Comparison of ENCODE assay signal across 25 cellular contexts in the genomic region with DNA sequence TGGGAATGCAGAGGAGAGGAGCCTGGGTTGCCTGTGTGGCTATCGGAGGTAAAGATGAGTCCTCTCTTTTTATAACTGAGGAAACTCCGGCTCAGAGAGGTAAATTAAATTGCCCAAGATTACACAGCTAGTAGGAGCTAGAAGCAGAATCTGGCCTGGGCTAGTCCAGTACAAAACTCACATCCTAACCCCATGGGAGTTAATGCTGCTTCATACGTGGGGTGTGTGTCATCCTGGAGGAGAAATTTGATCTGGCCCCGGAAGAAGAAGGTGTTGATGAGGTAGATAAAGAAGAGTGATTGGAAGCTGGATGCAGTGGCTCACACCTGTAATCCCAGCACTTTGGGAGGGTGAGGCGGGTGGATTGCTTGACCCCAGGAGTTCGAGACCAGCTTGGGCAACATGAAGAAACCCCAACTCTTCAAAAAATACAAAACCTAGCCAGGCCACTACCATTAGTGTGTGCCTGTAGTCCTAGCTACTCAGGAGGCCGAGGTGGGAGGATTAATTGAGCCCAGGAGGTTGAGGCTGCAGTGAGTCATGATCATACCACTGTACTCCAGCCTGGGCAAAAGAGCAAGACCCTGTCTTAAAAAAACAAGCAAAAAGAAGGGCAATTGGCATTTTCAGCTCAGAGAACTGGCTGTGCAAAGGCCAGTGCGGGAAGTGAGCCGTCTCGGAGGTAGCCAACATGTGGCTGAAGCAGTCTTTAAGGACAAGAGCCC. TPM values are rescaled to one million over a fixed set of nuclear protein-coding genes. Genes with fewer than 3 reads are reported as not detected.
A peak's percentile ranks its signal among the peaks of the same experiment; 100 is the strongest.
DNase-seq lines count a peak whose midpoint lies in the region; ATAC-seq and TF ChIP-seq lines count a peak whose summit lies in the region.
"Had no signal": no experiment of that assay in that cellular context is flagged by ENCODE, and none has a peak within 500 bp of the region (broad histone marks: within the 10 kb centered on the region; RNA-seq: fewer than 3 reads in every experiment).

No MANE protein-coding gene starts in this region.

- no peak overlapping the region; a peak in 1 of 4 replicates for H4K8ac ChIP-seq in IMR-90 (ENCODE audit: low read depth in 2 of 2, low read length in 2 of 2)

- peaks cover 19% of the 10 kb centered on the region for H3K4me1 ChIP-seq in IMR-90 (ENCODE audit: control insufficient read depth, insufficient read depth, low read length)
- H3K4me1 ChIP-seq in liver (ENCODE audit: control insufficient read depth in 4 of 4, insufficient read depth in 4 of 4, low read length in 3 of 4) = peaks cover 15 to 71% (median 56%) of the 10 kb centered on the region in 4 donors
- H3K4me1 ChIP-seq in thoracic aorta (ENCODE audit: control insufficient read depth in 1 of 2, low read depth in 2 of 2) = peaks cover 26 to 53% of the 10 kb centered on the region in 2 donors
- H3K4me1 ChIP-seq: pancreas, Peyer's patch had no signal

- H3K27ac ChIP-seq in IMR-90 (ENCODE audit: insufficient read depth, low read length) (peak overlapping the region; percentile 13; the same call in 1 of the 2 replicates), cingulate gyrus (ENCODE audit: low read depth, low read length) (peak overlapping the region; percentile 23), liver (ENCODE audit: low read depth in 1 of 2, low read length in 2 of 2) (peak overlapping the region; percentile 52 to 61), thoracic aorta (peak overlapping the region; percentile 46 to 50)
- H3K27ac ChIP-seq: brain microvascular endothelial cell, epithelial cell of prostate, gastrocnemius medialis, KMS-11, pancreas, Peyer's patch, SJSA1 had no signal

- H3K36me3 ChIP-seq in IMR-90 (ENCODE audit: control insufficient read depth, insufficient read depth, low read length) (peaks cover 11% of the 10 kb centered on the region), liver (ENCODE audit: control insufficient read depth in 4 of 4, insufficient read depth in 3 of 4, low read depth in 1 of 4, low read length in 3 of 4) (no peaks in the 10 kb centered on the region), thoracic aorta (no peaks in the 10 kb centered on the region)
- H3K36me3 ChIP-seq: brain microvascular endothelial cell, gastrocnemius medialis, pancreas, Peyer's patch had no signal

- H4K91ac ChIP-seq in IMR-90 (ENCODE audit: insufficient read depth, low read depth, low read length) = no peak overlapping the region

- no peak for DNase-seq in IMR-90
- DNase-seq in thoracic aorta (ENCODE audit: low spot score) = no peak
- DNase-seq in Calu3 = no peak
- DNase-seq in left colon = no peak
- DNase-seq: activated CD4-positive, alpha-beta T cell treated with anti-CD3 and anti-CD28 coated beads, Interleukin-2, amount 50 U/mL, for 1 hour; activated naive CD8-positive, alpha-beta T cell treated with anti-CD3 and anti-CD28 coated beads, Interleukin-2, amount 10 ng/mL, durations not matched to agents 7 days and 5 days; AML-193; brain microvascular endothelial cell; gastrocnemius medialis; kidney glomerular epithelial cell; NCI-H1694 treated with DMSO at 0.1 percent for 48 hours; NCI-H226; pancreas; Peyer's patch; stimulated activated CD4-positive, alpha-beta T cell treated with anti-CD3 and anti-CD28 coated beads, Interleukin-1b, Interleukin-23, amount 100 ng/mL, for 48 hours; stimulated activated naive B cell treated with anti-CD40 and anti-IgM and Interleukin-4, amounts not matched to agents 10 μg/mL and 1 μg/mL and 100 μg/mL, for 72 hours had no signal

- in situ Hi-C loops in IMR-90 (cut with MboI; ENCODE audit: low sequenced_read_pairs) = no loop called here

- H3K9me3 Mint-ChIP-seq in Calu3 (ENCODE audit: low read depth, unreplicated experiment) = no peaks in the 10 kb centered on the region
- H3K9me3 Mint-ChIP-seq: T-helper 1 cell treated with Interleukin-12 subunit alpha and Interleukin-12 subunit beta and Interleukin-4 antibody, amounts not matched to agents 30 μg/mL and 1 μg/mL, for 36 hours had no signal

- H3K27me3 ChIP-seq in IMR-90 (ENCODE audit: control insufficient read depth, insufficient read depth, low read length) = no peaks in the 10 kb centered on the region
- H3K27me3 ChIP-seq in liver (ENCODE audit: control insufficient read depth in 4 of 4, insufficient read depth in 4 of 4, low read length in 3 of 4) = no peaks in the 10 kb centered on the region
- no peaks in the 10 kb centered on the region for H3K27me3 ChIP-seq in thoracic aorta (replicated peaks; ENCODE audit: insufficient read depth)
- H3K27me3 ChIP-seq: brain microvascular endothelial cell, gastrocnemius medialis, pancreas, Peyer's patch, SJSA1, tibial nerve had no signal

- H3K27ac Mint-ChIP-seq in Calu3 (ENCODE audit: unreplicated experiment) = no peak overlapping the region
- H3K27ac Mint-ChIP-seq: activated naive CD8-positive, alpha-beta T cell treated with anti-CD3 and anti-CD28 coated beads, Interleukin-2, amount 10 ng/mL, durations not matched to agents 7 days and 5 days; memory B cell; stimulated activated naive B cell treated with anti-CD40 and anti-IgM and Interleukin-4, amounts not matched to agents 10 μg/mL and 1 μg/mL and 100 μg/mL, for 72 hours; T-helper 1 cell treated with Interleukin-12 subunit alpha and Interleukin-12 subunit beta and Interleukin-4 antibody, amounts not matched to agents 30 μg/mL and 1 μg/mL, for 36 hours had no signal

- H3K9ac ChIP-seq in IMR-90 (ENCODE audit: low read depth, low read length) (no peak overlapping the region), liver (ENCODE audit: low read depth in 1 of 2, low read length in 2 of 2) (no peak overlapping the region)
- H3K9ac ChIP-seq: KMS-11 had no signal

- no peak overlapping the region for H4K5ac ChIP-seq in IMR-90 (ENCODE audit: low read depth, low read length)

- no peak overlapping the region for H3K56ac ChIP-seq in IMR-90 (ENCODE audit: extremely low read depth, insufficient read depth, low read length)

- H3K18ac ChIP-seq in IMR-90 (ENCODE audit: low read depth, low read length) = peak overlapping the region; percentile 41; the same call in 1 of the 2 replicates

- H2BK15ac ChIP-seq in IMR-90 (ENCODE audit: low read depth, low read length) = no peak overlapping the region

- peak overlapping the region; percentile 27 for H2AK5ac ChIP-seq in IMR-90 (ENCODE audit: low read depth, low read length)

- ATAC-seq in IMR-90 (ENCODE audit: low read depth) (no peak; the same call in 1 of the 2 replicates), thoracic aorta (ENCODE audit: insufficient number of reproducible peaks, low FRiP score, low read depth) (no peak), left colon (no peak), HG02981 (IDR thresholded peaks at IDR 0.05; ENCODE audit: unreplicated experiment) (no peak)
- ATAC-seq: gastrocnemius medialis; stimulated activated naive B cell treated with anti-CD40 and anti-IgM and Interleukin-4, amounts not matched to agents 10 μg/mL and 1 μg/mL and 100 μg/mL, for 72 hours had no signal

- H3K4me3 Mint-ChIP-seq in Calu3 (ENCODE audit: low read depth, unreplicated experiment) = no peak overlapping the region
- H3K4me3 Mint-ChIP-seq: activated naive CD8-positive, alpha-beta T cell treated with anti-CD3 and anti-CD28 coated beads, Interleukin-2, amount 10 ng/mL, durations not matched to agents 7 days and 5 days; memory B cell; stimulated activated naive B cell treated with anti-CD40 and anti-IgM and Interleukin-4, amounts not matched to agents 10 μg/mL and 1 μg/mL and 100 μg/mL, for 72 hours; T-helper 1 cell treated with Interleukin-12 subunit alpha and Interleukin-12 subunit beta and Interleukin-4 antibody, amounts not matched to agents 30 μg/mL and 1 μg/mL, for 36 hours had no signal

- dilution Hi-C loops in IMR-90 (cut with HindIII; ENCODE audit: low sequenced_read_pairs, unreplicated experiment) = no loop called here

- CTCF ChIA-PET in IMR-90 (lab: Yijun Ruan, JAX) = no interaction called here
- CTCF ChIA-PET in Calu3 (lab: Charles Lee) = no interaction called here

- H3K9me1 ChIP-seq in IMR-90 (ENCODE audit: insufficient read depth, low read length) = peaks cover 35% of the 10 kb centered on the region

- no peak for TF ChIP-seq POLR2A in IMR-90 (IDR thresholded peaks at IDR 0.05; ENCODE audit: low read depth, low read length)

- no peaks in the 10 kb centered on the region for H3K4me1 Mint-ChIP-seq in Calu3 (ENCODE audit: low read depth, unreplicated experiment)
- H3K4me1 Mint-ChIP-seq: activated naive CD8-positive, alpha-beta T cell treated with anti-CD3 and anti-CD28 coated beads, Interleukin-2, amount 10 ng/mL, durations not matched to agents 7 days and 5 days had no signal

- no peak overlapping the region for H2AK9ac ChIP-seq in IMR-90 (replicated peaks; ENCODE audit: low read depth, low read length, poor library complexity)

- intact Hi-C loops in IMR-90 (cut with micrococcal nuclease) = no loop called here
- intact Hi-C loops in Calu3 (cut with micrococcal nuclease; ENCODE audit: unreplicated experiment) = no loop called here
- intact Hi-C loops in left colon (cut with DNase I, micrococcal nuclease) = no loop called here

- H2AFZ ChIP-seq in IMR-90 (replicated peaks; ENCODE audit: low read length, poor library complexity) = peak overlapping the region; percentile 38

- H3K36me3 Mint-ChIP-seq in Calu3 (ENCODE audit: insufficient read depth, unreplicated experiment) = no peaks in the 10 kb centered on the region
- H3K36me3 Mint-ChIP-seq: activated naive CD8-positive, alpha-beta T cell treated with anti-CD3 and anti-CD28 coated beads, Interleukin-2, amount 10 ng/mL, durations not matched to agents 7 days and 5 days had no signal

- H3K4ac ChIP-seq in IMR-90 (ENCODE audit: low read depth, low read length) = 0 out of 2 replicates have a peak overlapping the region, but pooled peaks have one; percentile 10

- H3K4me2 ChIP-seq in IMR-90 (ENCODE audit: low read depth, low read length) = no peak overlapping the region
- H3K4me2 ChIP-seq: KMS-11 had no signal

- no peak overlapping the region for H3K4me3 ChIP-seq in IMR-90 (ENCODE audit: insufficient read depth, low read depth, low read length)
- H3K4me3 ChIP-seq in liver (ENCODE audit: low read depth in 1 of 3, low read length in 3 of 3) = no peak overlapping the region
- no peak overlapping the region for H3K4me3 ChIP-seq in thoracic aorta
- H3K4me3 ChIP-seq: gastrocnemius medialis, pancreas, Peyer's patch, SJSA1, tibial nerve had no signal

- no peak overlapping the region for H2BK120ac ChIP-seq in IMR-90 (ENCODE audit: low read depth, low read length)

- no peak overlapping the region for H3K14ac ChIP-seq in IMR-90 (replicated peaks; ENCODE audit: low read depth, low read length)

- H2BK5ac ChIP-seq in IMR-90 (ENCODE audit: low read depth, low read length, poor library complexity, severe bottlenecking) = no peak overlapping the region

- H3K9me3 ChIP-seq in IMR-90 (ENCODE audit: control insufficient read depth, insufficient read depth, low read length) (no peaks in the 10 kb centered on the region), liver (ENCODE audit: control insufficient read depth in 4 of 4, low read length in 3 of 4) (no peaks in the 10 kb centered on the region), thoracic aorta (no peaks in the 10 kb centered on the region)
- H3K9me3 ChIP-seq: gastrocnemius medialis, pancreas, Peyer's patch, SJSA1, tibial nerve had no signal

- H3K27me3 Mint-ChIP-seq in Calu3 (ENCODE audit: unreplicated experiment) = no peaks in the 10 kb centered on the region

- 89% methylated on average over 3 of the region's 10 CpGs; no CpG with 5 or more reads in 1 of the 2 experiments for WGBS in IMR-90 (ENCODE audit: extremely low coverage in 2 of 2, insufficient read length in 1 of 2), 2 experiments
- WGBS in liver = 81% methylated on average over 10 of the region's 10 CpGs

- no peak overlapping the region for H3K23ac ChIP-seq in IMR-90 (ENCODE audit: low read depth, low read length)

- H4K20me1 ChIP-seq in IMR-90 (ENCODE audit: insufficient read depth, low read length) = peaks cover 94% of the 10 kb centered on the region

- no peak for TF ChIP-seq RAD21 in IMR-90 (IDR thresholded peaks at IDR 0.05; ENCODE audit: low read length)
- no peak for TF ChIP-seq RAD21 in liver (IDR thresholded peaks at IDR 0.05)

- POLR2A ChIA-PET in IMR-90 (lab: Charles Lee; ENCODE audit: unreplicated experiment) = no interaction called here

- H3K79me1 ChIP-seq in IMR-90 (ENCODE audit: low read depth in 1 of 2, low read length in 2 of 2) = peaks cover 48 to 95% of the 10 kb centered on the region in 2 experiments

- BruUV-seq in IMR-90 (replicated peaks; lab: Mats Ljungman, UMichigan) = no TSS peak
- BruUV-seq in Calu3 (replicated peaks; lab: Mats Ljungman, UMichigan) = no TSS peak

- TF ChIP-seq CTCF in IMR-90 (conservative IDR thresholded peaks at IDR 0.05; ENCODE audit: low read depth, low read length) = no peak
- no peak for TF ChIP-seq CTCF in liver (IDR thresholded peaks at IDR 0.05; ENCODE audit: low read depth, low read length, missing input control)
- TF ChIP-seq CTCF in thoracic aorta (IDR thresholded peaks at IDR 0.05) = no peak
- no peak for TF ChIP-seq CTCF in Calu3 (IDR thresholded peaks at IDR 0.05; ENCODE audit: unreplicated experiment)

- no peak overlapping the region for H2BK20ac ChIP-seq in IMR-90 (ENCODE audit: low read depth, low read length)

RNA-seq across cellular contexts. Expression of a gene that starts 33.7 kb away (rescaled TPM):
- 25.1 and 27.5 TPM in 2 replicates for total RNA-seq in IMR-90 (2012; rRNA removed)
- 57.0 and 58.4 TPM in 2 replicates for polyA plus RNA-seq in IMR-90 (2012; rRNA removed)
- polyA plus RNA-seq in IMR-90 (2012; cell fraction: cytosol; rRNA removed) = 28.8 and 51.0 TPM in 2 replicates
- polyA plus RNA-seq in IMR-90 (2012; cell fraction: nucleus; rRNA removed; ENCODE audit: low replicate concordance) = 139 and 218 TPM in 2 replicates
- total RNA-seq in liver = 10 to 100 TPM; 10.6 to 26.7 TPM
- 10 to 100 TPM; 11.2 to 13.3 TPM for polyA plus RNA-seq in liver
- total RNA-seq in thoracic aorta = 100 to 1,000 TPM in 1 of 2 donors, 10 to 100 TPM in 1; 63.3 to 125 TPM
- total RNA-seq in Calu3 (2022) = 33.2 and 40.8 TPM in 2 replicates
- total RNA-seq in left colon = 10 to 100 TPM; 14.8 to 18.5 TPM
